ENCODE assay signal across 8 cellular contexts in the genomic region with DNA sequence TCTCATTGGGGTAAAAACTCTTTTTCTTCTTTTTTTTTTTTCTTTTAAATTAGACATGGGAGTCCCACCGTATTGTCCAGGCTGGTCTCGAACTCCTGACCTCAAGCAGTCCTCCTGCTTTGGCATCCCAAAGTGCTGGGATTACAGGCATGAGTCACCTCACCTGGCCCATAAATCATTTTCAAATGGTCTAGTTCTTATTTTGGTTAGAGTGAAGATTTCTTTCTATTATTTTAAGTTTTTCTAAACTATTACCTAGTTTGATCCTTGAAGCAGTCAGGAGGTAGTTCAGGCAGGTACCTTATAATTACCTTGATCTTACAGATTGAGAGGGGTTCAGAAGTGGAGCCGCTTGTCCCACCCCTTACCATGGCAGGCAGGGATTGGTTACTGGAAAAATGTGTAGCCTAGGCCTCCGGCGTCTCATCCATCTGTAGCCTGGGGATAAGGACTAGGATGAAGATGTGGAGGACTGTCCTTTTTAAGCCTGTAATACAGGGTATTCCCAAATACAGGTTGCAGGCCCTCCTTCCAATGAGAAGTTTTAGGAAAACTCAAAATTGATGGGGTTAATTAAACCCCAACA. TPM values are rescaled to one million over a fixed set of nuclear protein-coding genes. Genes with fewer than 3 reads are reported as not detected.
DNase-seq lines count a peak whose midpoint lies in the region; ATAC-seq and TF ChIP-seq lines count a peak whose summit lies in the region.

No MANE protein-coding gene starts in this region.

- peaks cover 28% of the 10 kb centered on the region for H3K36me3 ChIP-seq in SU-DHL-6 (ENCODE audit: low read length)
- H3K36me3 ChIP-seq in gastroesophageal sphincter = peaks cover 0 to 33% of the 10 kb centered on the region in 2 donors

- no peaks in the 10 kb centered on the region for H3K9me2 ChIP-seq in SU-DHL-6 (replicated peaks; ENCODE audit: insufficient read depth, low read length)

- H3K9ac ChIP-seq in SU-DHL-6 (ENCODE audit: low read length) = peak overlapping the region; percentile 100

- TF ChIP-seq CTCF in SU-DHL-6 (IDR thresholded peaks at IDR 0.05; ENCODE audit: insufficient read depth, low read length, poor library complexity, severe bottlenecking) (no peak), fibroblast of mammary gland (conservative IDR thresholded peaks at IDR 0.05; ENCODE audit: control insufficient read depth, insufficient read depth, low read depth, low read length) (no peak), gastroesophageal sphincter (IDR thresholded peaks at IDR 0.05) (no peak)

- H3K27ac Mint-ChIP-seq in activated naive CD4-positive, alpha-beta T cell treated with anti-CD3 and anti-CD28 coated beads, Interleukin-2, amount 10 ng/mL, durations not matched to agents 7 days and 5 days = peak overlapping the region; percentile 97
- H3K27ac Mint-ChIP-seq in stimulated activated naive CD8-positive, alpha-beta T cell treated with anti-CD3 and anti-CD28 coated beads, Interleukin-15, amount 100 ng/mL, for 72 hours = peak overlapping the region; percentile 91 to 96

- H3K4me1 ChIP-seq in gastroesophageal sphincter = peaks cover 2 to 43% (median 11%) of the 10 kb centered on the region in 3 donors

- 63 to 80% methylated on average over 3 to 4 of the region's 5 CpGs for WGBS in gastroesophageal sphincter (ENCODE audit: low coverage in 1 of 2), 2 donors

- CTCF ChIA-PET in activated naive CD4-positive, alpha-beta T cell treated with anti-CD3 and anti-CD28 coated beads, Interleukin-2, amount 10 ng/mL, durations not matched to agents 7 days and 5 days (lab: Charles Lee) = interaction anchor here (1.3 to 2.8 kb wide), 2 partner anchors 43 to 75 kb away, joined by 5 to 10 read pairs; no protein-coding TSS in a partner anchor

- H3K9me3 Mint-ChIP-seq in activated naive CD4-positive, alpha-beta T cell treated with anti-CD3 and anti-CD28 coated beads, Interleukin-2, amount 10 ng/mL, durations not matched to agents 7 days and 5 days = no peaks in the 10 kb centered on the region
- no peaks in the 10 kb centered on the region for H3K9me3 Mint-ChIP-seq in stimulated activated naive CD8-positive, alpha-beta T cell treated with anti-CD3 and anti-CD28 coated beads, Interleukin-15, amount 100 ng/mL, for 72 hours

- no peak for TF ChIP-seq POLR2A in gastroesophageal sphincter (IDR thresholded peaks at IDR 0.05)

- peaks cover 63% of the 10 kb centered on the region for H3F3A ChIP-seq in SU-DHL-6 (ENCODE audit: insufficient read depth)

- H3K36me3 Mint-ChIP-seq in activated naive CD4-positive, alpha-beta T cell treated with anti-CD3 and anti-CD28 coated beads, Interleukin-2, amount 10 ng/mL, durations not matched to agents 7 days and 5 days = peaks cover 44% of the 10 kb centered on the region

- H3K27ac ChIP-seq in SU-DHL-6 (ENCODE audit: low read depth, low read length) (peak overlapping the region; percentile 94), gastroesophageal sphincter (no peak overlapping the region)

- ATAC-seq in stimulated activated naive CD8-positive, alpha-beta T cell treated with anti-CD3 and anti-CD28 coated beads, Interleukin-15, amount 100 ng/mL, for 72 hours = no peak
- no peak for ATAC-seq in gastroesophageal sphincter
- no peak for ATAC-seq in GM21717 (IDR thresholded peaks at IDR 0.05; ENCODE audit: unreplicated experiment)

- H2AFZ ChIP-seq in SU-DHL-6 (ENCODE audit: low read depth, low read length, severe bottlenecking) = no peak overlapping the region

- peaks cover 64% of the 10 kb centered on the region for H3K4me1 Mint-ChIP-seq in activated naive CD4-positive, alpha-beta T cell treated with anti-CD3 and anti-CD28 coated beads, Interleukin-2, amount 10 ng/mL, durations not matched to agents 7 days and 5 days
- peaks cover 75% of the 10 kb centered on the region for H3K4me1 Mint-ChIP-seq in stimulated activated naive CD8-positive, alpha-beta T cell treated with anti-CD3 and anti-CD28 coated beads, Interleukin-15, amount 100 ng/mL, for 72 hours

- TF ChIP-seq EP300 in gastroesophageal sphincter (IDR thresholded peaks at IDR 0.05) = no peak

- peaks cover 54% of the 10 kb centered on the region for H3K79me2 ChIP-seq in SU-DHL-6 (ENCODE audit: insufficient read depth, low read length)

- peak overlapping the region; percentile 84 for H3K4me2 ChIP-seq in SU-DHL-6 (ENCODE audit: low read depth, low read length, poor library complexity, severe bottlenecking)

- no peaks in the 10 kb centered on the region for H3K27me3 Mint-ChIP-seq in activated naive CD4-positive, alpha-beta T cell treated with anti-CD3 and anti-CD28 coated beads, Interleukin-2, amount 10 ng/mL, durations not matched to agents 7 days and 5 days
- H3K27me3 Mint-ChIP-seq in stimulated activated naive CD8-positive, alpha-beta T cell treated with anti-CD3 and anti-CD28 coated beads, Interleukin-15, amount 100 ng/mL, for 72 hours = no peaks in the 10 kb centered on the region

- H3K9me3 ChIP-seq in SU-DHL-6 (ENCODE audit: insufficient read depth, low read length) (no peaks in the 10 kb centered on the region), gastroesophageal sphincter (no peaks in the 10 kb centered on the region)

- H4K20me1 ChIP-seq in SU-DHL-6 (ENCODE audit: low read depth, low read length) = peaks cover 25% of the 10 kb centered on the region

- DNase-seq in activated naive CD4-positive, alpha-beta T cell treated with anti-CD3 and anti-CD28 coated beads, Interleukin-2, amount 10 ng/mL, durations not matched to agents 7 days and 5 days = no peak
- DNase-seq in activated naive CD4-positive, alpha-beta T cell treated with Interleukin-2 at 50 U/mL for 16 hours = no peak
- DNase-seq in fibroblast of mammary gland (ENCODE audit: low read depth) (no peak), NCI-H226 (no peak)
- DNase-seq in stimulated activated naive CD8-positive, alpha-beta T cell treated with anti-CD3 and anti-CD28 coated beads, Interleukin-15, amount 100 ng/mL, for 72 hours = no peak

- peak overlapping the region; percentile 91 for H3K4me3 Mint-ChIP-seq in activated naive CD4-positive, alpha-beta T cell treated with anti-CD3 and anti-CD28 coated beads, Interleukin-2, amount 10 ng/mL, durations not matched to agents 7 days and 5 days
- peak overlapping the region; percentile 94 to 95 for H3K4me3 Mint-ChIP-seq in stimulated activated naive CD8-positive, alpha-beta T cell treated with anti-CD3 and anti-CD28 coated beads, Interleukin-15, amount 100 ng/mL, for 72 hours

- H3K27me3 ChIP-seq in SU-DHL-6 (ENCODE audit: low read length) (no peaks in the 10 kb centered on the region), gastroesophageal sphincter (no peaks in the 10 kb centered on the region)

- H3K4me3 ChIP-seq in SU-DHL-6 (ENCODE audit: insufficient read depth, low read length, poor library complexity, severe bottlenecking) (peak overlapping the region; percentile 98), fibroblast of mammary gland (ENCODE audit: control insufficient read depth, low read depth, low read length) (peak overlapping the region; percentile 79), gastroesophageal sphincter (no peak overlapping the region)

RNA-seq across cellular contexts. Expression of a gene that starts 2.7 kb away (rescaled TPM):
- total RNA-seq in gastroesophageal sphincter = 10 to 100 TPM in 3 of 4 donors, 1 to 10 TPM in 1; 8.1 to 24.5 (median 18.1) TPM

RNA-seq across cellular contexts. Expression of a gene that starts 9.5 kb away (rescaled TPM):
- total RNA-seq in gastroesophageal sphincter = 10 to 100 TPM in 3 of 4 donors, 1 to 10 TPM in 1; 9.7 to 34.7 (median 22.6) TPM

Comparison
In these comparisons a context has a peak if more than half of its experiments do, and no peak if none do; other contexts are left out.
1. H3K4me3 ChIP-seq: peak in SU-DHL-6 (single experiment) and fibroblast of mammary gland (single experiment); none in gastroesophageal sphincter (0 of 2).